ENCODE assay signal across 24 cellular contexts in genomic region chr13:94301487-94301886, GRCh38.
DNase-seq lines count a peak whose midpoint lies in the region; ATAC-seq, FAIRE-seq and TF ChIP-seq lines count a peak whose summit lies in the region.
"Had no signal": no experiment of that assay in that cellular context is flagged by ENCODE, and none has a peak within 500 bp of the region (broad histone marks: within the 10 kb centered on the region; RNA-seq: fewer than 3 reads in every experiment).

No MANE protein-coding gene starts in this region.

- H3K4me1 ChIP-seq in mesendoderm (ENCODE audit: control insufficient read depth, low read depth, low read length): peaks cover 4% of the 10 kb centered on the region
- H3K4me1 ChIP-seq: BLaER1 treated with 17β-estradiol and CSF1 and Interleukin-3, amounts not matched to agents 10 nM and 100 nM; Caco-2 had no signal

- no peak overlapping the region for H3K4ac ChIP-seq in mesendoderm (ENCODE audit: low read depth, low read length)

- H3K27ac Mint-ChIP-seq in activated CD8-positive, alpha-beta memory T cell treated with anti-CD3 and anti-CD28 coated beads, Interleukin-2, amount 10 ng/mL, durations not matched to agents 7 days and 5 days: no peak overlapping the region
- H3K27ac Mint-ChIP-seq: B cell; CD4-positive, alpha-beta T cell; CD8-positive, alpha-beta T cell had no signal

- no peaks in the 10 kb centered on the region for H3K27me3 ChIP-seq in mesendoderm (ENCODE audit: insufficient read depth, low read length, poor library complexity)
- H3K27me3 ChIP-seq: BLaER1 treated with 17β-estradiol and CSF1 and Interleukin-3, amounts not matched to agents 10 nM and 100 nM had no signal

- H3K56ac ChIP-seq in mesendoderm (ENCODE audit: low read length): no peak overlapping the region

- H3K18ac ChIP-seq in mesendoderm (ENCODE audit: low read length): no peak overlapping the region

- peak; percentile 31 for DNase-seq in NCI-H82 (lab: John Stamatoyannopoulos, UW)
- no peak for DNase-seq in NCI-H82 treated with DMSO at 0.1 percent for 48 hours (lab: John Stamatoyannopoulos, UW; ENCODE audit: unreplicated experiment)
- no peak for DNase-seq in D721Med (ENCODE audit: insufficient read length, low spot score)
- no peak for DNase-seq in mesendoderm
- no peak for DNase-seq in activated CD8-positive, alpha-beta memory T cell treated with anti-CD3 and anti-CD28 coated beads, Interleukin-2, amount 10 ng/mL, durations not matched to agents 7 days and 5 days
- DNase-seq: AML-193; Caco-2; Calu3; CD4-positive, alpha-beta T cell; CD8-positive, alpha-beta T cell; DMS 273 treated with DMSO at 0.1 percent for 48 hours; DMS153; DMS53; DMS79; DND-41; EL; GDM1 had no signal

- H2BK120ac ChIP-seq in mesendoderm (ENCODE audit: low read depth, low read length): peak overlapping the region; percentile 45

- H3K23ac ChIP-seq in mesendoderm (ENCODE audit: low read length): no peak overlapping the region

- no peak overlapping the region for H3K4me2 ChIP-seq in mesendoderm (ENCODE audit: low read length)
- H3K4me2 ChIP-seq: A549; BLaER1 treated with 17β-estradiol and CSF1 and Interleukin-3, amounts not matched to agents 10 nM and 100 nM had no signal

- no peak overlapping the region for H3K27ac ChIP-seq in mesendoderm (ENCODE audit: low read depth, low read length)
- H3K27ac ChIP-seq: A549; BLaER1 treated with 17β-estradiol and CSF1 and Interleukin-3, amounts not matched to agents 10 nM and 100 nM; C4-2B had no signal

- H3K9ac ChIP-seq in mesendoderm (ENCODE audit: low read length): no peak overlapping the region
- H3K9ac ChIP-seq: BLaER1 treated with 17β-estradiol and CSF1 and Interleukin-3, amounts not matched to agents 10 nM and 100 nM had no signal

- no peak for TF ChIP-seq CTCF in D721Med (IDR thresholded peaks at IDR 0.05; ENCODE audit: insufficient read depth, missing control alignments)

- no peaks in the 10 kb centered on the region for H3K79me2 ChIP-seq in mesendoderm (ENCODE audit: control insufficient read depth, insufficient read depth, low read length)

- peak; percentile 76 for FAIRE-seq in D721Med (lab: Jason Lieb, UNC)
- FAIRE-seq: A549, GM12878, GM12892, GM18507 had no signal

- H3K4me1 Mint-ChIP-seq in activated CD8-positive, alpha-beta memory T cell treated with anti-CD3 and anti-CD28 coated beads, Interleukin-2, amount 10 ng/mL, durations not matched to agents 7 days and 5 days: no peaks in the 10 kb centered on the region

- CTCF ChIA-PET in activated CD8-positive, alpha-beta memory T cell treated with anti-CD3 and anti-CD28 coated beads, Interleukin-2, amount 10 ng/mL, durations not matched to agents 7 days and 5 days (lab: Charles Lee): no interaction called here

- no peak overlapping the region for H2BK5ac ChIP-seq in mesendoderm (ENCODE audit: low read length)

- no peaks in the 10 kb centered on the region for H3K9me3 Mint-ChIP-seq in activated CD8-positive, alpha-beta memory T cell treated with anti-CD3 and anti-CD28 coated beads, Interleukin-2, amount 10 ng/mL, durations not matched to agents 7 days and 5 days (ENCODE audit: low read depth)
- H3K9me3 Mint-ChIP-seq: CD4-positive, alpha-beta T cell; CD8-positive, alpha-beta T cell had no signal

- no peaks in the 10 kb centered on the region for H3K79me1 ChIP-seq in mesendoderm (ENCODE audit: low read length)

- H2AK5ac ChIP-seq in mesendoderm (ENCODE audit: low read length): no peak overlapping the region

- H4K8ac ChIP-seq in mesendoderm (ENCODE audit: low read depth, low read length): no peak overlapping the region

- no CpG with 5 or more reads among the region's 1 CpG for WGBS in mesendoderm (ENCODE audit: extremely low coverage, insufficient coverage, low lambda C conversion rate)

- no peaks in the 10 kb centered on the region for H3K36me3 Mint-ChIP-seq in activated CD8-positive, alpha-beta memory T cell treated with anti-CD3 and anti-CD28 coated beads, Interleukin-2, amount 10 ng/mL, durations not matched to agents 7 days and 5 days
- H3K36me3 Mint-ChIP-seq: CD8-positive, alpha-beta T cell had no signal

- H3K4me3 Mint-ChIP-seq in activated CD8-positive, alpha-beta memory T cell treated with anti-CD3 and anti-CD28 coated beads, Interleukin-2, amount 10 ng/mL, durations not matched to agents 7 days and 5 days: no peak overlapping the region
- H3K4me3 Mint-ChIP-seq: B cell; CD4-positive, alpha-beta T cell; CD8-positive, alpha-beta T cell had no signal

- no peaks in the 10 kb centered on the region for H3K36me3 ChIP-seq in mesendoderm (ENCODE audit: control insufficient read depth, insufficient read depth, low read length)
- H3K36me3 ChIP-seq: BLaER1 treated with 17β-estradiol and CSF1 and Interleukin-3, amounts not matched to agents 10 nM and 100 nM had no signal

- ATAC-seq in activated CD8-positive, alpha-beta memory T cell treated with anti-CD3 and anti-CD28 coated beads, Interleukin-2, amount 10 ng/mL, durations not matched to agents 7 days and 5 days: no peak
- ATAC-seq: A549; CD8-positive, alpha-beta T cell; GM12878 had no signal

- peak overlapping the region; percentile 13 for H2BK15ac ChIP-seq in mesendoderm (replicated peaks; ENCODE audit: low read depth)

- no peak overlapping the region for H4K5ac ChIP-seq in mesendoderm (ENCODE audit: low read length)

- no peak overlapping the region for H3K4me3 ChIP-seq in mesendoderm (ENCODE audit: low read length)
- H3K4me3 ChIP-seq: A549; BLaER1 treated with 17β-estradiol and CSF1 and Interleukin-3, amounts not matched to agents 10 nM and 100 nM; GM12878 had no signal

- peaks cover 6% of the 10 kb centered on the region for H3K27me3 Mint-ChIP-seq in activated CD8-positive, alpha-beta memory T cell treated with anti-CD3 and anti-CD28 coated beads, Interleukin-2, amount 10 ng/mL, durations not matched to agents 7 days and 5 days
- H3K27me3 Mint-ChIP-seq: B cell; CD4-positive, alpha-beta T cell had no signal
